ENCODE assay signal across 1 cellular context in the genomic region with DNA sequence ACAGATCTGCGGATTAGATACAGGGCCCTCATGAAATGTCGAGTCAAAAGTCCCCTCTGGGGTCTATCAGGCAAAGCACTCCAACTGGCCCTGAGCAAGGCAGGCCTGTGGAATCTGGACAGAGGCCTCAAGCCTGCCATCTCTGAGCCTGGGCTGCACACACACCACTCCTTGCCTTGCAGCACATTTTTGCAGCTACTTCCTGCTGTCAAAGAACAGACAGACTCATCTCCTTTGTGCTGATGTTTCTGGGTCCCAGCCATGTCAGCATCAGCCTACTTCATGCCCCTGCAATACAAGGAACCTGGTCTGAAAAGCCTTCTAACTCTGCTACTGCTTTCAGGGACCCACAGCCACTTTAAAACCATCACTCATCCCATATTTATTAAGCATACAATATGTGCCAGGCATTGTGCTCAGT.
TF ChIP-seq lines count a peak whose summit lies in the region.

No MANE protein-coding gene starts in this region.

TF ChIP-seq in SK-N-SH treated with all-trans-retinoic acid at 6 μM for 48 hours, 23 proteins besides CTCF, POLR2A, EP300 and RAD21 (continued from another document):
- TF ChIP-seq, protein P1, sequence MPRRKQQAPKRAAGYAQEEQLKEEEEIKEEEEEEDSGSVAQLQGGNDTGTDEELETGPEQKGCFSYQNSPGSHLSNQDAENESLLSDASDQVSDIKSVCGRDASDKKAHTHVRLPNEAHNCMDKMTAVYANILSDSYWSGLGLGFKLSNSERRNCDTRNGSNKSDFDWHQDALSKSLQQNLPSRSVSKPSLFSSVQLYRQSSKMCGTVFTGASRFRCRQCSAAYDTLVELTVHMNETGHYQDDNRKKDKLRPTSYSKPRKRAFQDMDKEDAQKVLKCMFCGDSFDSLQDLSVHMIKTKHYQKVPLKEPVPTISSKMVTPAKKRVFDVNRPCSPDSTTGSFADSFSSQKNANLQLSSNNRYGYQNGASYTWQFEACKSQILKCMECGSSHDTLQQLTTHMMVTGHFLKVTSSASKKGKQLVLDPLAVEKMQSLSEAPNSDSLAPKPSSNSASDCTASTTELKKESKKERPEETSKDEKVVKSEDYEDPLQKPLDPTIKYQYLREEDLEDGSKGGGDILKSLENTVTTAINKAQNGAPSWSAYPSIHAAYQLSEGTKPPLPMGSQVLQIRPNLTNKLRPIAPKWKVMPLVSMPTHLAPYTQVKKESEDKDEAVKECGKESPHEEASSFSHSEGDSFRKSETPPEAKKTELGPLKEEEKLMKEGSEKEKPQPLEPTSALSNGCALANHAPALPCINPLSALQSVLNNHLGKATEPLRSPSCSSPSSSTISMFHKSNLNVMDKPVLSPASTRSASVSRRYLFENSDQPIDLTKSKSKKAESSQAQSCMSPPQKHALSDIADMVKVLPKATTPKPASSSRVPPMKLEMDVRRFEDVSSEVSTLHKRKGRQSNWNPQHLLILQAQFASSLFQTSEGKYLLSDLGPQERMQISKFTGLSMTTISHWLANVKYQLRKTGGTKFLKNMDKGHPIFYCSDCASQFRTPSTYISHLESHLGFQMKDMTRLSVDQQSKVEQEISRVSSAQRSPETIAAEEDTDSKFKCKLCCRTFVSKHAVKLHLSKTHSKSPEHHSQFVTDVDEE (CRISPR knock-in tag; IDR thresholded peaks at IDR 0.05): no peak
- TF ChIP-seq, protein P2, sequence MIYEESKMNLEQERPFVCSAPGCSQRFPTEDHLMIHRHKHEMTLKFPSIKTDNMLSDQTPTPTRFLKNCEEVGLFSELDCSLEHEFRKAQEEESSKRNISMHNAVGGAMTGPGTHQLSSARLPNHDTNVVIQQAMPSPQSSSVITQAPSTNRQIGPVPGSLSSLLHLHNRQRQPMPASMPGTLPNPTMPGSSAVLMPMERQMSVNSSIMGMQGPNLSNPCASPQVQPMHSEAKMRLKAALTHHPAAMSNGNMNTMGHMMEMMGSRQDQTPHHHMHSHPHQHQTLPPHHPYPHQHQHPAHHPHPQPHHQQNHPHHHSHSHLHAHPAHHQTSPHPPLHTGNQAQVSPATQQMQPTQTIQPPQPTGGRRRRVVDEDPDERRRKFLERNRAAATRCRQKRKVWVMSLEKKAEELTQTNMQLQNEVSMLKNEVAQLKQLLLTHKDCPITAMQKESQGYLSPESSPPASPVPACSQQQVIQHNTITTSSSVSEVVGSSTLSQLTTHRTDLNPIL (CRISPR knock-in tag; IDR thresholded peaks at IDR 0.05; ENCODE audit: low read depth): no peak
- TF ChIP-seq RARB (CRISPR knock-in tag; IDR thresholded peaks at IDR 0.05) (no peak), ZFP3 (CRISPR knock-in tag; IDR thresholded peaks at IDR 0.05) (no peak), PPARA (CRISPR knock-in tag; IDR thresholded peaks at IDR 0.05; ENCODE audit: borderline replicate concordance) (no peak), TOX (CRISPR knock-in tag; IDR thresholded peaks at IDR 0.05; ENCODE audit: borderline replicate concordance) (no peak)
- TF ChIP-seq, protein P3, sequence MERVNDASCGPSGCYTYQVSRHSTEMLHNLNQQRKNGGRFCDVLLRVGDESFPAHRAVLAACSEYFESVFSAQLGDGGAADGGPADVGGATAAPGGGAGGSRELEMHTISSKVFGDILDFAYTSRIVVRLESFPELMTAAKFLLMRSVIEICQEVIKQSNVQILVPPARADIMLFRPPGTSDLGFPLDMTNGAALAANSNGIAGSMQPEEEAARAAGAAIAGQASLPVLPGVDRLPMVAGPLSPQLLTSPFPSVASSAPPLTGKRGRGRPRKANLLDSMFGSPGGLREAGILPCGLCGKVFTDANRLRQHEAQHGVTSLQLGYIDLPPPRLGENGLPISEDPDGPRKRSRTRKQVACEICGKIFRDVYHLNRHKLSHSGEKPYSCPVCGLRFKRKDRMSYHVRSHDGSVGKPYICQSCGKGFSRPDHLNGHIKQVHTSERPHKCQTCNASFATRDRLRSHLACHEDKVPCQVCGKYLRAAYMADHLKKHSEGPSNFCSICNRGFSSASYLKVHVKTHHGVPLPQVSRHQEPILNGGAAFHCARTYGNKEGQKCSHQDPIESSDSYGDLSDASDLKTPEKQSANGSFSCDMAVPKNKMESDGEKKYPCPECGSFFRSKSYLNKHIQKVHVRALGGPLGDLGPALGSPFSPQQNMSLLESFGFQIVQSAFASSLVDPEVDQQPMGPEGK (CRISPR knock-in tag; IDR thresholded peaks at IDR 0.05; ENCODE audit: borderline replicate concordance): no peak
